In genomic region chr2:67515021-67515420, GRCh38 we compare ENCODE assay signal across 11 cellular contexts.
"Had no signal": no experiment of that assay in that cellular context is flagged by ENCODE, and none has a peak within 500 bp of the region (broad histone marks: within the 10 kb centered on the region; RNA-seq: fewer than 3 reads in every experiment).

No MANE protein-coding gene starts in this region.

- H3K27ac ChIP-seq: adrenal gland, left ventricle myocardium inferior, parathyroid adenoma, right atrium auricular region, thyroid gland had no signal

- ATAC-seq: activated CD4-positive, CD25-positive, alpha-beta regulatory T cell treated with anti-CD3 and anti-CD28 coated beads, Interleukin-2, amount 50 U/mL, for 24 hours had no signal

- H3K27me3 ChIP-seq: adrenal gland, right atrium auricular region, thyroid gland had no signal

- H2AFZ ChIP-seq: parathyroid adenoma had no signal

- H3K9me3 ChIP-seq: adrenal gland, left ventricle myocardium inferior, right atrium auricular region, thyroid gland had no signal

- H3K9ac ChIP-seq: parathyroid adenoma had no signal

- H3K4me3 ChIP-seq: adrenal gland, left ventricle myocardium inferior, right atrium auricular region, thyroid gland had no signal

- H3K4me1 ChIP-seq: adrenal gland, left ventricle myocardium inferior, parathyroid adenoma, right atrium auricular region, thyroid gland had no signal

- H3K79me2 ChIP-seq: parathyroid adenoma had no signal

- DNase-seq: activated naive CD4-positive, alpha-beta T cell treated with anti-CD3 and anti-CD28 coated beads, Interleukin-2, amount 50 U/mL, for 16 hours; adrenal gland; cortex of kidney; effector CD8-positive, alpha-beta T cell; glutamatergic neuron; left ventricle myocardium inferior; small intestine; thyroid gland had no signal

- H3K36me3 ChIP-seq: adrenal gland, left ventricle myocardium inferior, right atrium auricular region, thyroid gland had no signal
